Comparison of ENCODE assay signal across 18 cellular contexts in genomic region chr9:131691969-131692611, GRCh38. TPM values are rescaled to one million over a fixed set of nuclear protein-coding genes. Genes with fewer than 3 reads are reported as not detected.
DNase-seq lines count a peak whose midpoint lies in the region; ATAC-seq, FAIRE-seq and TF ChIP-seq lines count a peak whose summit lies in the region.
"Had no signal": no experiment of that assay in that cellular context is flagged by ENCODE, and none has a peak within 500 bp of the region (broad histone marks: within the 10 kb centered on the region; RNA-seq: fewer than 3 reads in every experiment).

No MANE protein-coding gene starts in this region.

- FAIRE-seq in pancreas (lab: Jason Lieb, UNC) = no peak
- FAIRE-seq: A549 had no signal

- H3K4me3 Mint-ChIP-seq in activated CD8-positive, alpha-beta T cell treated with anti-CD3 and anti-CD28 coated beads for 36 hours = peak overlapping the region; percentile 19
- H3K4me3 Mint-ChIP-seq in activated CD8-positive, alpha-beta T cell treated with anti-CD3 and anti-CD28 coated beads, Interleukin-2, amount 10 ng/mL, durations not matched to agents 7 days and 5 days = no peak overlapping the region

- H3K9me2 ChIP-seq in OCI-LY7 (ENCODE audit: insufficient read depth, low read length) = no peaks in the 10 kb centered on the region

- DNase-seq in activated CD8-positive, alpha-beta T cell treated with anti-CD3 and anti-CD28 coated beads for 36 hours = no peak
- no peak for DNase-seq in activated CD8-positive, alpha-beta T cell treated with anti-CD3 and anti-CD28 coated beads, Interleukin-2, amount 10 ng/mL, durations not matched to agents 7 days and 5 days
- DNase-seq in OCI-LY7 (ENCODE audit: low spot score) (no peak), pancreas (no peak), sciatic nerve (ENCODE audit: low spot score) (no peak), RPMI8226 (no peak)
- DNase-seq: glutamatergic neuron; lower lobe of right lung; NCI-H1105 treated with DMSO at 0.1 percent for 48 hours; NCI-H774; spleen; stimulated activated CD8-positive, alpha-beta memory T cell treated with anti-CD3 and anti-CD28 coated beads, Interleukin-4, amount 100 ng/mL, for 48 hours had no signal

- H3K4me1 ChIP-seq in OCI-LY7 (ENCODE audit: insufficient read depth, low read length, poor library complexity, severe bottlenecking) = peaks cover 81% of the 10 kb centered on the region
- peaks cover 8 to 35% (median 30%) of the 10 kb centered on the region in 3 donors for H3K4me1 ChIP-seq in pancreas
- peaks cover 6 to 56% (median 12%) of the 10 kb centered on the region in 3 donors for H3K4me1 ChIP-seq in gastroesophageal sphincter

- peaks cover 3% of the 10 kb centered on the region for H3K36me3 Mint-ChIP-seq in activated CD8-positive, alpha-beta T cell treated with anti-CD3 and anti-CD28 coated beads for 36 hours (ENCODE audit: low read depth)
- peaks cover 16% of the 10 kb centered on the region for H3K36me3 Mint-ChIP-seq in activated CD8-positive, alpha-beta T cell treated with anti-CD3 and anti-CD28 coated beads, Interleukin-2, amount 10 ng/mL, durations not matched to agents 7 days and 5 days (ENCODE audit: low read depth)

- BruUV-seq in OCI-LY7 (replicated peaks; lab: Mats Ljungman, UMichigan) = no TSS peak

- no peak for TF ChIP-seq CTCF in activated CD8-positive, alpha-beta T cell treated with anti-CD3 and anti-CD28 coated beads for 36 hours (IDR thresholded peaks at IDR 0.05)
- TF ChIP-seq CTCF in OCI-LY7 (conservative IDR thresholded peaks at IDR 0.05; ENCODE audit: low read length) (no peak), pancreas (IDR thresholded peaks at IDR 0.05) (no peak), gastroesophageal sphincter (IDR thresholded peaks at IDR 0.05) (no peak)

- TF ChIP-seq POLR2A in gastroesophageal sphincter (IDR thresholded peaks at IDR 0.05) = no peak

- no peak overlapping the region for H2AFZ ChIP-seq in OCI-LY7 (ENCODE audit: low read length)

- peak overlapping the region; percentile 55 for H3K27ac Mint-ChIP-seq in activated CD8-positive, alpha-beta T cell treated with anti-CD3 and anti-CD28 coated beads for 36 hours
- H3K27ac Mint-ChIP-seq in activated CD8-positive, alpha-beta T cell treated with anti-CD3 and anti-CD28 coated beads, Interleukin-2, amount 10 ng/mL, durations not matched to agents 7 days and 5 days = no peak overlapping the region

- peaks cover 99% of the 10 kb centered on the region for H3K79me2 ChIP-seq in OCI-LY7 (ENCODE audit: insufficient read depth, low read depth, low read length)

- H3K9me3 Mint-ChIP-seq in activated CD8-positive, alpha-beta T cell treated with anti-CD3 and anti-CD28 coated beads for 36 hours = no peaks in the 10 kb centered on the region
- no peaks in the 10 kb centered on the region for H3K9me3 Mint-ChIP-seq in activated CD8-positive, alpha-beta T cell treated with anti-CD3 and anti-CD28 coated beads, Interleukin-2, amount 10 ng/mL, durations not matched to agents 7 days and 5 days (ENCODE audit: insufficient read depth)
- H3K9me3 Mint-ChIP-seq: naive thymus-derived CD8-positive, alpha-beta T cell had no signal

- ATAC-seq in activated CD8-positive, alpha-beta T cell treated with anti-CD3 and anti-CD28 coated beads for 36 hours = no peak
- no peak for ATAC-seq in activated CD8-positive, alpha-beta T cell treated with anti-CD3 and anti-CD28 coated beads, Interleukin-2, amount 10 ng/mL, durations not matched to agents 7 days and 5 days
- peak; percentile 14 for ATAC-seq in esophagus mucosa
- peak; percentile 28 to 59 (median 53) for ATAC-seq in pancreas
- no peak for ATAC-seq in sciatic nerve
- ATAC-seq in gastroesophageal sphincter = no peak
- ATAC-seq: A549, lower lobe of right lung had no signal

- 15 to 16% methylated on average over 7 of the region's 7 CpGs for WGBS in pancreas, 2 donors
- WGBS in gastroesophageal sphincter (ENCODE audit: low coverage in 1 of 2), 2 donors = 52 to 56% methylated on average over 5 of the region's 7 CpGs

- H3K36me3 ChIP-seq in OCI-LY7 (ENCODE audit: insufficient read depth, low read length) (peaks cover 21% of the 10 kb centered on the region), pancreas (no peaks in the 10 kb centered on the region), gastroesophageal sphincter (no peaks in the 10 kb centered on the region)
- H3K36me3 ChIP-seq: cardiac muscle cell, lower lobe of right lung, spleen had no signal

- CTCF ChIA-PET in activated CD8-positive, alpha-beta T cell treated with anti-CD3 and anti-CD28 coated beads for 36 hours (lab: Charles Lee) = interaction anchor here (0.7 to 1.3 kb wide), 7 partner anchors 11 to 100 kb away, joined by 3 to 7 read pairs (median 3); no protein-coding TSS in a partner anchor
- CTCF ChIA-PET in activated CD8-positive, alpha-beta T cell treated with anti-CD3 and anti-CD28 coated beads, Interleukin-2, amount 10 ng/mL, durations not matched to agents 7 days and 5 days (lab: Charles Lee) = interaction anchor here (0.7 to 3.1 kb wide), 11 partner anchors 12 to 101 kb away, joined by 3 to 9 read pairs (median 3); no protein-coding TSS in a partner anchor
- CTCF ChIA-PET in OCI-LY7 (lab: Charles Lee; ENCODE audit: unreplicated experiment) = interaction anchor here (0.5 kb wide), 1 partner anchor 23 kb away, joined by 3 read pairs; no protein-coding TSS in a partner anchor

- POLR2A ChIA-PET in activated CD8-positive, alpha-beta T cell treated with anti-CD3 and anti-CD28 coated beads for 36 hours (lab: Charles Lee) = interaction anchor here (0.8 to 2.5 kb wide), 5 partner anchors 11 to 64 kb away, joined by 3 to 7 read pairs (median 3); no protein-coding TSS in a partner anchor
- POLR2A ChIA-PET in activated CD8-positive, alpha-beta T cell treated with anti-CD3 and anti-CD28 coated beads, Interleukin-2, amount 10 ng/mL, durations not matched to agents 7 days and 5 days (lab: Charles Lee) = interaction anchor here (0.7 kb wide), 1 partner anchor 41 kb away, joined by 3 read pairs; no protein-coding TSS in a partner anchor
- POLR2A ChIA-PET in OCI-LY7 (lab: Charles Lee) = interaction anchor here (0.5 to 4.1 kb wide), 3 partner anchors 14 to 325 kb away, joined by 3 to 33 read pairs (median 4); no protein-coding TSS in a partner anchor

- H3K9me3 ChIP-seq in OCI-LY7 (ENCODE audit: low read length) (no peaks in the 10 kb centered on the region), pancreas (no peaks in the 10 kb centered on the region), gastroesophageal sphincter (no peaks in the 10 kb centered on the region)
- H3K9me3 ChIP-seq: A549, lower lobe of right lung, spleen had no signal

- no peak for TF ChIP-seq EP300 in gastroesophageal sphincter (IDR thresholded peaks at IDR 0.05)

- H3K4me2 ChIP-seq in OCI-LY7 (ENCODE audit: low read length) = peak overlapping the region; percentile 63
- H3K4me2 ChIP-seq: A549 had no signal

- H4K20me1 ChIP-seq in OCI-LY7 (ENCODE audit: insufficient read depth, low read length) = peaks cover 35% of the 10 kb centered on the region

- H3K27me3 Mint-ChIP-seq in activated CD8-positive, alpha-beta T cell treated with anti-CD3 and anti-CD28 coated beads for 36 hours = no peaks in the 10 kb centered on the region
- no peaks in the 10 kb centered on the region for H3K27me3 Mint-ChIP-seq in activated CD8-positive, alpha-beta T cell treated with anti-CD3 and anti-CD28 coated beads, Interleukin-2, amount 10 ng/mL, durations not matched to agents 7 days and 5 days (ENCODE audit: low read depth)
- H3K27me3 Mint-ChIP-seq: naive thymus-derived CD8-positive, alpha-beta T cell had no signal

- intact Hi-C loops in activated CD8-positive, alpha-beta T cell treated with anti-CD3 and anti-CD28 coated beads for 36 hours (cut with micrococcal nuclease) = loop anchor here (5.0 kb wide), 1 partner anchor 35 kb away; no protein-coding TSS in a partner anchor
- intact Hi-C loops in OCI-LY7 (cut with micrococcal nuclease; ENCODE audit: unreplicated experiment) (no loop called here), pancreas (cut with DNase I) (no loop called here), sciatic nerve (cut with DNase I) (no loop called here)

- H3K27me3 ChIP-seq in pancreas = no peaks in the 10 kb centered on the region
- no peaks in the 10 kb centered on the region for H3K27me3 ChIP-seq in gastroesophageal sphincter
- H3K27me3 ChIP-seq: cardiac muscle cell, spleen had no signal

- H3K4me1 Mint-ChIP-seq in activated CD8-positive, alpha-beta T cell treated with anti-CD3 and anti-CD28 coated beads for 36 hours (ENCODE audit: low read depth) = peaks cover 80% of the 10 kb centered on the region
- peaks cover 84% of the 10 kb centered on the region for H3K4me1 Mint-ChIP-seq in activated CD8-positive, alpha-beta T cell treated with anti-CD3 and anti-CD28 coated beads, Interleukin-2, amount 10 ng/mL, durations not matched to agents 7 days and 5 days (ENCODE audit: low read depth)

- H3K4me3 ChIP-seq in OCI-LY7 (ENCODE audit: low read depth, low read length, poor library complexity, severe bottlenecking) (no peak overlapping the region), pancreas (no peak overlapping the region), gastroesophageal sphincter (no peak overlapping the region)
- H3K4me3 ChIP-seq: A549, cardiac muscle cell, lower lobe of right lung, spleen had no signal

- H3K27ac ChIP-seq in OCI-LY7 (ENCODE audit: low read depth, low read length, poor library complexity, severe bottlenecking) = no peak overlapping the region
- peak overlapping the region in 2 of 4 donors; percentile 21 to 61 for H3K27ac ChIP-seq in pancreas
- no peak overlapping the region for H3K27ac ChIP-seq in gastroesophageal sphincter
- H3K27ac ChIP-seq: A549, C4-2B, cardiac muscle cell, lower lobe of right lung had no signal

RNA-seq across cellular contexts. Expression of gene RAPGEF1, which starts 47.8 kb away (rescaled TPM):
- total RNA-seq in activated CD8-positive, alpha-beta T cell treated with anti-CD3 and anti-CD28 coated beads for 36 hours = 10 to 100 TPM; 84.5 to 85.2 TPM
- 100 to 1,000 TPM; 128 TPM for total RNA-seq in activated CD8-positive, alpha-beta T cell treated with anti-CD3 and anti-CD28 coated beads, Interleukin-2, amount 10 ng/mL, durations not matched to agents 7 days and 5 days
- total RNA-seq in OCI-LY7 (2014; rRNA removed; shearing (Covaris generic)) = 114 and 118 TPM in 2 replicates
- total RNA-seq in OCI-LY7 (2022) = 243 and 277 TPM in 2 replicates
- total RNA-seq in esophagus mucosa = 21.0 TPM
- total RNA-seq in pancreas = 10 to 100 TPM; 38.8 to 62.6 (median 52.3) TPM
- 10 to 100 TPM; 17.1 to 22.8 TPM for polyA plus RNA-seq in pancreas
- total RNA-seq in sciatic nerve = 69.4 TPM
- total RNA-seq in gastroesophageal sphincter = 100 to 1,000 TPM in 1 of 4 donors, 10 to 100 TPM in 3; 47.5 to 162 (median 77.6) TPM

Comparison
In these comparisons a context has a peak if more than half of its experiments do, and no peak if none do; other contexts are left out.
1. ATAC-seq: peak in esophagus mucosa (single experiment) and pancreas (4 of 4); none in activated CD8-positive, alpha-beta T cell treated with anti-CD3 and anti-CD28 coated beads for 36 hours (single experiment), activated CD8-positive, alpha-beta T cell treated with anti-CD3 and anti-CD28 coated beads, Interleukin-2, amount 10 ng/mL, durations not matched to agents 7 days and 5 days (single experiment), sciatic nerve (single experiment) and gastroesophageal sphincter (single experiment).